7 cellular contexts compared by ENCODE assay signal in genomic region chr9:41458394-41458793, GRCh38.
DNase-seq lines count a peak whose midpoint lies in the region; ATAC-seq, FAIRE-seq and TF ChIP-seq lines count a peak whose summit lies in the region.
"Not testable (repeated sequence)": the region's sequence is repeated elsewhere in the genome, so short reads cannot be mapped to it uniquely, and the experiment has no call there.

No MANE protein-coding gene starts in this region.

- H2BK15ac ChIP-seq in IMR-90 (ENCODE audit: low read depth, low read length): not testable (repeated sequence)

- H3K79me1 ChIP-seq in IMR-90 (ENCODE audit: low read depth in 1 of 2, low read length in 2 of 2): not testable (repeated sequence)

- H3K4me3 Mint-ChIP-seq in astrocyte (ENCODE audit: unreplicated experiment): not testable (repeated sequence)

- not testable (repeated sequence) for H2AFZ ChIP-seq in IMR-90 (replicated peaks; ENCODE audit: low read length, poor library complexity); astrocyte (ENCODE audit: low read depth, low read length); mammary epithelial cell (ENCODE audit: low read depth, low read length); fibroblast of lung (ENCODE audit: low read length)

- not testable (repeated sequence) for H4K5ac ChIP-seq in IMR-90 (ENCODE audit: low read depth, low read length)

- not testable (repeated sequence) for TF ChIP-seq CTCF in IMR-90 (conservative IDR thresholded peaks at IDR 0.05; ENCODE audit: low read depth, low read length); astrocyte (IDR thresholded peaks at IDR 0.05; ENCODE audit: insufficient read depth, low read depth, low read length); mammary epithelial cell (conservative IDR thresholded peaks at IDR 0.05 in 1 of 2, IDR thresholded peaks at IDR 0.05 in 1 of 2; ENCODE audit: extremely low read depth in 1 of 2, insufficient read depth in 1 of 2, low read depth in 1 of 2, low read length in 2 of 2); choroid plexus epithelial cell (conservative IDR thresholded peaks at IDR 0.05; ENCODE audit: low read depth, low read length); fibroblast of lung (conservative IDR thresholded peaks at IDR 0.05 in 1 of 2, IDR thresholded peaks at IDR 0.05 in 1 of 2; ENCODE audit: low read depth in 1 of 2, low read length in 2 of 2)

- not testable (repeated sequence) for H3K27ac ChIP-seq in IMR-90 (ENCODE audit: insufficient read depth, low read length); astrocyte (ENCODE audit: low read depth, low read length); mammary epithelial cell (ENCODE audit: insufficient read depth, low read depth, low read length); fibroblast of lung (ENCODE audit: insufficient read depth, low read length)

- not testable (repeated sequence) for H3K14ac ChIP-seq in IMR-90 (replicated peaks; ENCODE audit: low read depth, low read length)

- not testable (repeated sequence) for H3K4me3 ChIP-seq in IMR-90 (ENCODE audit: insufficient read depth, low read depth, low read length); astrocyte (ENCODE audit: insufficient read depth, low read depth, low read length); mammary epithelial cell (replicated peaks in 1 of 3; ENCODE audit: insufficient read depth in 1 of 3, low read depth in 2 of 3, low read length in 3 of 3); choroid plexus epithelial cell (ENCODE audit: low read depth, low read length); fibroblast of lung (replicated peaks in 1 of 4; ENCODE audit: control extremely low read depth in 1 of 4, insufficient read depth in 1 of 4, low read depth in 3 of 4, low read length in 4 of 4)

- H2BK120ac ChIP-seq in IMR-90 (ENCODE audit: low read depth, low read length): not testable (repeated sequence)

- not testable (repeated sequence) for H4K8ac ChIP-seq in IMR-90 (ENCODE audit: low read depth in 2 of 2, low read length in 2 of 2)

- H4K91ac ChIP-seq in IMR-90 (ENCODE audit: insufficient read depth, low read depth, low read length): not testable (repeated sequence)

- H3K4me2 ChIP-seq in IMR-90 (ENCODE audit: low read depth, low read length); astrocyte (ENCODE audit: low read length); mammary epithelial cell (ENCODE audit: insufficient read depth, low read depth, low read length); fibroblast of lung (ENCODE audit: extremely low read depth, insufficient read depth, low read length): not testable (repeated sequence)

- H3K36me3 ChIP-seq in IMR-90 (ENCODE audit: control insufficient read depth, insufficient read depth, low read length); astrocyte (ENCODE audit: insufficient read depth, low read length); mammary epithelial cell (ENCODE audit: insufficient read depth, low read length); fibroblast of lung (ENCODE audit: control insufficient read depth, insufficient read depth, low read length): not testable (repeated sequence)

- not testable (repeated sequence) for H3K9ac ChIP-seq in IMR-90 (ENCODE audit: low read depth, low read length); astrocyte (ENCODE audit: low read length); mammary epithelial cell (ENCODE audit: insufficient read depth, low read length); fibroblast of lung (ENCODE audit: insufficient read depth, low read length)

- H3K4me1 Mint-ChIP-seq in astrocyte (ENCODE audit: low read depth, unreplicated experiment): not testable (repeated sequence)

- not testable (repeated sequence) for H3K9me3 Mint-ChIP-seq in astrocyte (ENCODE audit: unreplicated experiment)

- H4K20me1 ChIP-seq in IMR-90 (ENCODE audit: insufficient read depth, low read length); astrocyte (ENCODE audit: insufficient read depth, low read length); mammary epithelial cell (ENCODE audit: insufficient read depth, low read length); fibroblast of lung (ENCODE audit: control insufficient read depth, extremely low read depth, insufficient read depth, low read length): not testable (repeated sequence)

- not testable (repeated sequence) for H3K23ac ChIP-seq in IMR-90 (ENCODE audit: low read depth, low read length)

- DNase-seq in ELR (ENCODE audit: low read depth) (peak; percentile 8), IMR-90 (peak; percentile 43), astrocyte (ENCODE audit: low read depth) (peak; percentile 27), mammary epithelial cell (peak; percentile 20), choroid plexus epithelial cell (ENCODE audit: low read depth) (peak; percentile 30), fibroblast of lung (ENCODE audit: low read depth in 2 of 2) (peak; percentile 22 to 50), foreskin melanocyte (peak; percentile 3)

- not testable (repeated sequence) for H2BK20ac ChIP-seq in IMR-90 (ENCODE audit: low read depth, low read length)

- intact Hi-C loops in IMR-90 (cut with micrococcal nuclease); mammary epithelial cell (cut with micrococcal nuclease): not testable (repeated sequence)

- not testable (repeated sequence) for H2BK5ac ChIP-seq in IMR-90 (ENCODE audit: low read depth, low read length, poor library complexity, severe bottlenecking)

- H3K4me1 ChIP-seq in IMR-90 (ENCODE audit: control insufficient read depth, insufficient read depth, low read length); astrocyte (ENCODE audit: insufficient read depth, low read length); mammary epithelial cell (ENCODE audit: insufficient read depth, low read length); fibroblast of lung (ENCODE audit: control insufficient read depth, extremely low read depth, insufficient read depth, low read length): not testable (repeated sequence)

- not testable (repeated sequence) for TF ChIP-seq POLR2A in IMR-90 (IDR thresholded peaks at IDR 0.05; ENCODE audit: low read depth, low read length)

- not testable (repeated sequence) for H3K9me1 ChIP-seq in IMR-90 (ENCODE audit: insufficient read depth, low read length)

- not testable (repeated sequence) for FAIRE-seq in astrocyte (lab: Jason Lieb, UNC)

- H3K79me2 ChIP-seq in astrocyte (ENCODE audit: insufficient read depth, low read length); mammary epithelial cell (ENCODE audit: insufficient read depth, low read length); fibroblast of lung (ENCODE audit: control insufficient read depth, insufficient read depth, low read length): not testable (repeated sequence)

- POLR2A ChIA-PET in IMR-90 (lab: Charles Lee; ENCODE audit: unreplicated experiment): not testable (repeated sequence)

- ATAC-seq in IMR-90 (ENCODE audit: low read depth): not testable (repeated sequence)

- CTCF ChIA-PET in IMR-90 (lab: Yijun Ruan, JAX); mammary epithelial cell (lab: Charles Lee; ENCODE audit: low non-redundant PET): not testable (repeated sequence)

- not testable (repeated sequence) for H3K27me3 Mint-ChIP-seq in astrocyte (ENCODE audit: low read depth, unreplicated experiment)

- not testable (repeated sequence) for H3K27me3 ChIP-seq in IMR-90 (ENCODE audit: control insufficient read depth, insufficient read depth, low read length); astrocyte (ENCODE audit: insufficient read depth, low read length); mammary epithelial cell (ENCODE audit: insufficient read depth, low read length); fibroblast of lung (ENCODE audit: control insufficient read depth, insufficient read depth, low read length)

- dilution Hi-C loops in IMR-90 (cut with HindIII; ENCODE audit: low sequenced_read_pairs, unreplicated experiment); mammary epithelial cell (cut with HindIII; ENCODE audit: low sequenced_read_pairs): not testable (repeated sequence)

- not testable (repeated sequence) for TF ChIP-seq RAD21 in IMR-90 (IDR thresholded peaks at IDR 0.05; ENCODE audit: low read length)

- WGBS in IMR-90 (ENCODE audit: extremely low coverage in 2 of 2, insufficient read length in 1 of 2), 2 experiments: no CpG with 5 or more reads among the region's 1 CpG
- 25% methylated on average over 1 of the region's 1 CpG for WGBS in mammary epithelial cell (ENCODE audit: low coverage, missing lambda C conversion rate)

- in situ Hi-C loops in IMR-90 (cut with MboI; ENCODE audit: low sequenced_read_pairs); mammary epithelial cell (cut with MboI; ENCODE audit: low sequenced_read_pairs in 2 of 2): not testable (repeated sequence)

- not testable (repeated sequence) for H2AK5ac ChIP-seq in IMR-90 (ENCODE audit: low read depth, low read length)

- not testable (repeated sequence) for H3K18ac ChIP-seq in IMR-90 (ENCODE audit: low read depth, low read length)

- H3K56ac ChIP-seq in IMR-90 (ENCODE audit: extremely low read depth, insufficient read depth, low read length): not testable (repeated sequence)

- not testable (repeated sequence) for H3K27ac Mint-ChIP-seq in astrocyte (ENCODE audit: unreplicated experiment)

- not testable (repeated sequence) for H2AK9ac ChIP-seq in IMR-90 (replicated peaks; ENCODE audit: low read depth, low read length, poor library complexity)

- BruUV-seq in IMR-90 (replicated peaks; lab: Mats Ljungman, UMichigan); mammary epithelial cell (replicated peaks; lab: Mats Ljungman, UMichigan): not testable (repeated sequence)

- not testable (repeated sequence) for H3K4ac ChIP-seq in IMR-90 (ENCODE audit: low read depth, low read length)

- H3K9me3 ChIP-seq in IMR-90 (ENCODE audit: control insufficient read depth, insufficient read depth, low read length); astrocyte (ENCODE audit: insufficient read depth, low read depth, low read length); mammary epithelial cell (replicated peaks; ENCODE audit: insufficient read depth, low read length); fibroblast of lung (ENCODE audit: control insufficient read depth, insufficient read depth, low read depth, low read length): not testable (repeated sequence)

- not testable (repeated sequence) for H3K36me3 Mint-ChIP-seq in astrocyte (ENCODE audit: low read depth, unreplicated experiment)
